In the genomic region with DNA sequence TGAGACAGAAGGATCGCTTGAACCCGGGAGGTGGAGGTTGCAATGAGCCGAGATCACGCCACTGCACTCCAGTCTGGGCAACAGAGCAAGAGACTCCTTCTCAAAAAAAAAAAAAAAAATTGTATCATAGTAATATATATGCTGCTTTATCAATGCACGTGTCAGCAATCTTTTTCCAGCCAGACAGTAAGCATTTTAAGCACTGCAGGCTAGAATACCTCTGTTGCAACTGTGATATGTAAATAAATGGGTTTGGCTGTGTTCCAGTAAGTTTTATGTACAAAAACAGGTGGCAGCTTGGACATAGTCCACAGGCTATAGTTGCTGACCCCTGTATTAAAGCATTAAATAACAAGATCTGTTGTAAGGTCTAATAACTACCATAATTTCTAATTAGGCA, we compare ENCODE assay signal across 11 cellular contexts.
DNase-seq lines count a peak whose midpoint lies in the region; ATAC-seq and TF ChIP-seq lines count a peak whose summit lies in the region.
"Had no signal": no experiment of that assay in that cellular context is flagged by ENCODE, and none has a peak within 500 bp of the region (broad histone marks: within the 10 kb centered on the region; RNA-seq: fewer than 3 reads in every experiment).

No MANE protein-coding gene starts in this region.

- no peak overlapping the region for H2BK120ac ChIP-seq in mesendoderm (ENCODE audit: low read depth, low read length)

- CTCF ChIA-PET in CD4-positive, alpha-beta memory T cell (lab: Charles Lee; ENCODE audit: partially characterized antibody) = interaction anchor here (0.7 to 7.4 kb wide), 9 partner anchors 14 to 208 kb away, joined by 3 to 117 read pairs (median 4); a partner anchor contains a TSS
- CTCF ChIA-PET in PC-3 (lab: Charles Lee) = no interaction called here
- CTCF ChIA-PET in activated CD8-positive, alpha-beta T cell treated with anti-CD3 and anti-CD28 coated beads for 36 hours (lab: Charles Lee) = interaction anchor here (0.9 to 4.2 kb wide), 5 partner anchors 17 to 66 kb away, joined by 3 to 44 read pairs (median 3); no protein-coding TSS in a partner anchor

- H3K23ac ChIP-seq in mesendoderm (ENCODE audit: low read length) = no peak overlapping the region

- H2AFZ ChIP-seq in SU-DHL-6 (ENCODE audit: low read depth, low read length, severe bottlenecking) (no peak overlapping the region), PC-3 (ENCODE audit: low read length) (no peak overlapping the region)

- peaks cover 4% of the 10 kb centered on the region in 2 donors for H3K36me3 Mint-ChIP-seq in CD4-positive, alpha-beta memory T cell
- H3K36me3 Mint-ChIP-seq in activated CD8-positive, alpha-beta T cell treated with anti-CD3 and anti-CD28 coated beads for 36 hours (ENCODE audit: low read depth) = peaks cover 4% of the 10 kb centered on the region

- no peak overlapping the region for H3K27ac ChIP-seq in CD4-positive, alpha-beta memory T cell (ENCODE audit: low read depth, low read length)
- H3K27ac ChIP-seq in SU-DHL-6 (ENCODE audit: low read depth, low read length) (peak overlapping the region; percentile 81), mesendoderm (ENCODE audit: low read depth, low read length) (no peak overlapping the region), PC-3 (ENCODE audit: low read length) (no peak overlapping the region)

- H2AK5ac ChIP-seq in mesendoderm (ENCODE audit: low read length) = no peak overlapping the region

- H3K9me3 ChIP-seq in CD4-positive, alpha-beta memory T cell (ENCODE audit: control insufficient read depth in 1 of 2, low read length in 2 of 2) = no peaks in the 10 kb centered on the region
- H3K9me3 ChIP-seq in SU-DHL-6 (ENCODE audit: insufficient read depth, low read length) (no peaks in the 10 kb centered on the region), PC-3 (ENCODE audit: low read length) (no peaks in the 10 kb centered on the region)
- H3K9me3 ChIP-seq: uterus had no signal

- H3K4me2 ChIP-seq in SU-DHL-6 (ENCODE audit: low read depth, low read length, poor library complexity, severe bottlenecking) = peak overlapping the region; percentile 51
- no peak overlapping the region for H3K4me2 ChIP-seq in mesendoderm (ENCODE audit: low read length)
- H3K4me2 ChIP-seq in PC-3 (ENCODE audit: low read length) = no peak overlapping the region

- peaks cover 0 to 3% (median 0%) of the 10 kb centered on the region in 8 donors for H3K9me3 Mint-ChIP-seq in CD4-positive, alpha-beta memory T cell
- H3K9me3 Mint-ChIP-seq in activated CD8-positive, alpha-beta T cell treated with anti-CD3 and anti-CD28 coated beads for 36 hours = no peaks in the 10 kb centered on the region

- no peak for TF ChIP-seq CTCF in SU-DHL-6 (IDR thresholded peaks at IDR 0.05; ENCODE audit: insufficient read depth, low read length, poor library complexity, severe bottlenecking)
- no peak for TF ChIP-seq CTCF in PC-3 (conservative IDR thresholded peaks at IDR 0.05; ENCODE audit: low read depth, low read length)
- TF ChIP-seq CTCF in activated CD8-positive, alpha-beta T cell treated with anti-CD3 and anti-CD28 coated beads for 36 hours (IDR thresholded peaks at IDR 0.05) = no peak

- no peaks in the 10 kb centered on the region for H3K36me3 ChIP-seq in CD4-positive, alpha-beta memory T cell (ENCODE audit: insufficient read depth, low read length)
- H3K36me3 ChIP-seq in SU-DHL-6 (ENCODE audit: low read length) = no peaks in the 10 kb centered on the region
- H3K36me3 ChIP-seq in mesendoderm (ENCODE audit: control insufficient read depth, insufficient read depth, low read length) = no peaks in the 10 kb centered on the region
- no peaks in the 10 kb centered on the region; the same call in 1 of the 2 replicates for H3K36me3 ChIP-seq in PC-3 (ENCODE audit: low read depth, low read length)
- H3K36me3 ChIP-seq: uterus had no signal

- WGBS in mesendoderm (ENCODE audit: extremely low coverage, insufficient coverage, low lambda C conversion rate) = no CpG with 5 or more reads among the region's 5 CpGs

- no peak overlapping the region for H2BK15ac ChIP-seq in mesendoderm (replicated peaks; ENCODE audit: low read depth)

- H3K18ac ChIP-seq in mesendoderm (ENCODE audit: low read length) = no peak overlapping the region

- H3F3A ChIP-seq in SU-DHL-6 (ENCODE audit: insufficient read depth) (peaks cover 58% of the 10 kb centered on the region), PC-3 (ENCODE audit: low read length, unreplicated experiment) (no peaks in the 10 kb centered on the region)

- POLR2A ChIA-PET in CD4-positive, alpha-beta memory T cell (lab: Charles Lee; ENCODE audit: partially characterized antibody) = interaction anchor here (0.9 to 3.0 kb wide), 4 partner anchors 24 to 162 kb away, joined by 3 to 14 read pairs (median 4); a partner anchor contains a TSS
- POLR2A ChIA-PET in PC-3 (lab: Charles Lee; ENCODE audit: unreplicated experiment) = no interaction called here
- POLR2A ChIA-PET in activated CD8-positive, alpha-beta T cell treated with anti-CD3 and anti-CD28 coated beads for 36 hours (lab: Charles Lee) = interaction anchor here (0.7 kb wide), 1 partner anchor 73 kb away, joined by 4 read pairs; no protein-coding TSS in a partner anchor

- H3K79me2 ChIP-seq in SU-DHL-6 (ENCODE audit: insufficient read depth, low read length) (peaks cover 76% of the 10 kb centered on the region), mesendoderm (ENCODE audit: control insufficient read depth, insufficient read depth, low read length) (no peaks in the 10 kb centered on the region), PC-3 (ENCODE audit: low read length) (no peaks in the 10 kb centered on the region)

- ATAC-seq in GM19395 (IDR thresholded peaks at IDR 0.05; ENCODE audit: unreplicated experiment) = peak; percentile 54
- ATAC-seq in HG03558 (IDR thresholded peaks at IDR 0.05; ENCODE audit: extremely low read depth, unreplicated experiment) = peak; percentile 62
- no peak for ATAC-seq in PC-3
- ATAC-seq in activated CD8-positive, alpha-beta T cell treated with anti-CD3 and anti-CD28 coated beads for 36 hours = no peak

- no TSS peak for BruUV-seq in PC-3 (replicated peaks; lab: Mats Ljungman, UMichigan)

- no peak for DNase-seq in CD4-positive, alpha-beta memory T cell
- DNase-seq in mesendoderm (no peak), PC-3 (no peak), DMS79 (lab: John Stamatoyannopoulos, UW) (no peak)
- no peak for DNase-seq in activated CD8-positive, alpha-beta T cell treated with anti-CD3 and anti-CD28 coated beads for 36 hours
- DNase-seq: cortex of kidney; stimulated activated CD4-positive, alpha-beta T cell treated with anti-CD3 and anti-CD28 coated beads, Interleukin-12 subunit alpha, Interleukin-12 subunit beta, amount 100 ng/mL, for 4 hours; uterus had no signal

- intact Hi-C loops in CD4-positive, alpha-beta memory T cell (cut with micrococcal nuclease) = no loop called here
- intact Hi-C loops in PC-3 (cut with micrococcal nuclease) = no loop called here
- intact Hi-C loops in activated CD8-positive, alpha-beta T cell treated with anti-CD3 and anti-CD28 coated beads for 36 hours (cut with micrococcal nuclease) = no loop called here

- H2BK5ac ChIP-seq in mesendoderm (ENCODE audit: low read length) = no peak overlapping the region

- H3K4me3 ChIP-seq in CD4-positive, alpha-beta memory T cell (ENCODE audit: low read length in 2 of 2) = no peak overlapping the region
- peak overlapping the region; percentile 2 for H3K4me3 ChIP-seq in SU-DHL-6 (ENCODE audit: insufficient read depth, low read length, poor library complexity, severe bottlenecking)
- H3K4me3 ChIP-seq in mesendoderm (ENCODE audit: low read length) = no peak overlapping the region
- no peak overlapping the region for H3K4me3 ChIP-seq in PC-3 (ENCODE audit: low read length)
- H3K4me3 ChIP-seq: uterus had no signal

- H3K27me3 Mint-ChIP-seq in CD4-positive, alpha-beta memory T cell = no peaks in the 10 kb centered on the region
- no peaks in the 10 kb centered on the region for H3K27me3 Mint-ChIP-seq in activated CD8-positive, alpha-beta T cell treated with anti-CD3 and anti-CD28 coated beads for 36 hours

- H3K79me1 ChIP-seq in mesendoderm (ENCODE audit: low read length) = no peaks in the 10 kb centered on the region

- H3K27me3 ChIP-seq in CD4-positive, alpha-beta memory T cell (ENCODE audit: insufficient read depth, low read length) = no peaks in the 10 kb centered on the region
- H3K27me3 ChIP-seq in SU-DHL-6 (ENCODE audit: low read length) = no peaks in the 10 kb centered on the region
- H3K27me3 ChIP-seq in mesendoderm (ENCODE audit: insufficient read depth, low read length, poor library complexity) = no peaks in the 10 kb centered on the region
- H3K27me3 ChIP-seq in PC-3 (ENCODE audit: low read length) = no peaks in the 10 kb centered on the region
- H3K27me3 ChIP-seq: uterus had no signal

- H4K8ac ChIP-seq in mesendoderm (ENCODE audit: low read depth, low read length) = no peak overlapping the region

- H3K4ac ChIP-seq in mesendoderm (ENCODE audit: low read depth, low read length) = no peak overlapping the region

- peak overlapping the region in 5 of 7 donors; percentile 0 to 85 (median 65) for H3K27ac Mint-ChIP-seq in CD4-positive, alpha-beta memory T cell
- no peak overlapping the region for H3K27ac Mint-ChIP-seq in activated CD8-positive, alpha-beta T cell treated with anti-CD3 and anti-CD28 coated beads for 36 hours

- no peak overlapping the region for H4K5ac ChIP-seq in mesendoderm (ENCODE audit: low read length)

- H3K9ac ChIP-seq in SU-DHL-6 (ENCODE audit: low read length) (peak overlapping the region; percentile 2; the same call in 1 of the 2 replicates), mesendoderm (ENCODE audit: low read length) (no peak overlapping the region), PC-3 (ENCODE audit: low read length) (no peak overlapping the region)

- peaks cover 28% of the 10 kb centered on the region for H3K4me1 ChIP-seq in CD4-positive, alpha-beta memory T cell (ENCODE audit: insufficient read depth, low read length)
- H3K4me1 ChIP-seq in mesendoderm (ENCODE audit: control insufficient read depth, low read depth, low read length) = peaks cover 7% of the 10 kb centered on the region
- H3K4me1 ChIP-seq in PC-3 (ENCODE audit: insufficient read depth, low read length) = no peaks in the 10 kb centered on the region
- H3K4me1 ChIP-seq: uterus had no signal

- H3K56ac ChIP-seq in mesendoderm (ENCODE audit: low read length) = no peak overlapping the region

- H4K20me1 ChIP-seq in SU-DHL-6 (ENCODE audit: low read depth, low read length) (no peaks in the 10 kb centered on the region; the same call in 1 of the 2 replicates), PC-3 (ENCODE audit: low read length) (no peaks in the 10 kb centered on the region)

- H3K4me3 Mint-ChIP-seq in CD4-positive, alpha-beta memory T cell = no peak overlapping the region
- no peak overlapping the region for H3K4me3 Mint-ChIP-seq in activated CD8-positive, alpha-beta T cell treated with anti-CD3 and anti-CD28 coated beads for 36 hours

- H3K4me1 Mint-ChIP-seq in CD4-positive, alpha-beta memory T cell = peaks cover 43 to 58% (median 53%) of the 10 kb centered on the region in 4 donors
- H3K4me1 Mint-ChIP-seq in activated CD8-positive, alpha-beta T cell treated with anti-CD3 and anti-CD28 coated beads for 36 hours (ENCODE audit: low read depth) = peaks cover 30% of the 10 kb centered on the region

- H3K9me2 ChIP-seq in SU-DHL-6 (replicated peaks; ENCODE audit: insufficient read depth, low read length) (no peaks in the 10 kb centered on the region), PC-3 (replicated peaks; ENCODE audit: low read length) (no peaks in the 10 kb centered on the region)

Comparison
In these comparisons a context has a peak if more than half of its experiments do, and no peak if none do; other contexts are left out.
1. ATAC-seq: peak in GM19395 (single experiment) and HG03558 (single experiment); none in PC-3 (single experiment) and activated CD8-positive, alpha-beta T cell treated with anti-CD3 and anti-CD28 coated beads for 36 hours (single experiment).